In genomic region chr22:36398602-36399472, GRCh38 we compare ENCODE assay signal across 13 cellular contexts. TPM values are rescaled to one million over a fixed set of nuclear protein-coding genes. Genes with fewer than 3 reads are reported as not detected.
A peak's percentile ranks its signal among the peaks of the same experiment; 100 is the strongest.
DNase-seq lines count a peak whose midpoint lies in the region; ATAC-seq and TF ChIP-seq lines count a peak whose summit lies in the region.
"Had no signal": no experiment of that assay in that cellular context is flagged by ENCODE, and none has a peak within 500 bp of the region (broad histone marks: within the 10 kb centered on the region; RNA-seq: fewer than 3 reads in every experiment).

No MANE protein-coding gene starts in this region.

- H3K4me1 ChIP-seq in SK-N-SH (ENCODE audit: control insufficient read depth in 1 of 2, insufficient read depth in 2 of 2, low read depth in 1 of 2, low read length in 1 of 2) = peaks cover 11 to 38% of the 10 kb centered on the region in 2 experiments; a peak in 3 of 4 replicates
- peaks cover 43% of the 10 kb centered on the region for H3K4me1 ChIP-seq in foreskin keratinocyte
- H3K4me1 ChIP-seq in HAP-1 = no peaks in the 10 kb centered on the region

- DNase-seq in T-helper 2 cell treated with Interferon-gamma antibody and Interleukin-4, amounts not matched to agents 5 μg/mL and 100 μg/mL, for 36 hours (ENCODE audit: low spot score) = no peak
- DNase-seq in T-helper 2 cell = no peak
- DNase-seq in SK-N-SH = no peak
- peak; percentile 91 to 98 for DNase-seq in foreskin keratinocyte
- no peak for DNase-seq in stimulated activated effector memory CD8-positive, alpha-beta T cell treated with anti-CD3 and anti-CD28 coated beads, Interleukin-12 subunit alpha, Interleukin-12 subunit beta, amount 100 ng/mL, for 72 hours (ENCODE audit: low spot score in 2 of 2)
- DNase-seq in HAP-1 (ENCODE audit: low spot score in 2 of 2) = no peak
- DNase-seq in ecto neural progenitor cell (ENCODE audit: low spot score) = no peak
- DNase-seq in GOT3 (lab: John Stamatoyannopoulos, UW) = no peak
- DNase-seq: activated naive CD4-positive, alpha-beta T cell treated with Interleukin-2 at 50 U/mL for 16 hours; esophagus squamous epithelium; midbrain; MM.1S had no signal

- peak; percentile 51 for ATAC-seq in foreskin keratinocyte
- ATAC-seq in stimulated activated effector memory CD8-positive, alpha-beta T cell treated with anti-CD3 and anti-CD28 coated beads, Interleukin-12 subunit alpha, Interleukin-12 subunit beta, amount 100 ng/mL, for 72 hours = no peak

- H3K27ac ChIP-seq in SK-N-SH (ENCODE audit: low read depth in 2 of 2, low read length in 1 of 2) (peak overlapping the region in 1 of 2 experiments; percentile 92; a peak in 2 of 4 replicates), foreskin keratinocyte (peak overlapping the region; percentile 77)
- H3K27ac ChIP-seq: thoracic aorta had no signal

- peak overlapping the region; percentile 49 for H3K9ac ChIP-seq in SK-N-SH

- peaks cover 24% of the 10 kb centered on the region for H3K4me1 Mint-ChIP-seq in T-helper 2 cell treated with Interferon-gamma antibody and Interleukin-4, amounts not matched to agents 5 μg/mL and 100 μg/mL, for 36 hours (ENCODE audit: low read depth)
- H3K4me1 Mint-ChIP-seq in stimulated activated effector memory CD8-positive, alpha-beta T cell treated with anti-CD3 and anti-CD28 coated beads, Interleukin-12 subunit alpha, Interleukin-12 subunit beta, amount 100 ng/mL, for 72 hours = peaks cover 27% of the 10 kb centered on the region

- no peak overlapping the region for H3K4me2 ChIP-seq in SK-N-SH

- H3F3A ChIP-seq in SK-N-SH (replicated peaks; ENCODE audit: insufficient read depth) = peaks cover 32% of the 10 kb centered on the region

- H2AFZ ChIP-seq in SK-N-SH (ENCODE audit: low read depth) = peak overlapping the region; percentile 54; the same call in 1 of the 2 replicates

- POLR2A ChIA-PET in SK-N-SH (lab: Yijun Ruan, JAX) = no interaction called here

- 65% methylated on average over 10 of the region's 10 CpGs for WGBS in SK-N-SH (ENCODE audit: low lambda C conversion rate)

- no peaks in the 10 kb centered on the region for H3K9me2 ChIP-seq in SK-N-SH

- TF ChIP-seq RAD21 in SK-N-SH (IDR thresholded peaks at IDR 0.05; ENCODE audit: low read length) = no peak

- no peaks in the 10 kb centered on the region for H3K9me3 ChIP-seq in SK-N-SH
- H3K9me3 ChIP-seq in HAP-1 = no peaks in the 10 kb centered on the region
- H3K9me3 ChIP-seq: esophagus squamous epithelium, thoracic aorta had no signal

- CTCF ChIA-PET in SK-N-SH (lab: Yijun Ruan, JAX) = interaction anchor here (0.5 to 1.0 kb wide), 2 partner anchors 7 to 72 kb away, joined by 3 read pairs; no protein-coding TSS in a partner anchor

- peak overlapping the region; percentile 9 for H3K4me3 Mint-ChIP-seq in T-helper 2 cell treated with Interferon-gamma antibody and Interleukin-4, amounts not matched to agents 5 μg/mL and 100 μg/mL, for 36 hours
- no peak overlapping the region for H3K4me3 Mint-ChIP-seq in stimulated activated effector memory CD8-positive, alpha-beta T cell treated with anti-CD3 and anti-CD28 coated beads, Interleukin-12 subunit alpha, Interleukin-12 subunit beta, amount 100 ng/mL, for 72 hours

- in situ Hi-C loops in HAP-1 (cut with MboI; ENCODE audit: low sequenced_read_pairs) = no loop called here

- no peaks in the 10 kb centered on the region for H3K9me3 Mint-ChIP-seq in T-helper 2 cell treated with Interferon-gamma antibody and Interleukin-4, amounts not matched to agents 5 μg/mL and 100 μg/mL, for 36 hours
- H3K9me3 Mint-ChIP-seq in stimulated activated effector memory CD8-positive, alpha-beta T cell treated with anti-CD3 and anti-CD28 coated beads, Interleukin-12 subunit alpha, Interleukin-12 subunit beta, amount 100 ng/mL, for 72 hours = no peaks in the 10 kb centered on the region

- no peaks in the 10 kb centered on the region for H3K27me3 Mint-ChIP-seq in T-helper 2 cell treated with Interferon-gamma antibody and Interleukin-4, amounts not matched to agents 5 μg/mL and 100 μg/mL, for 36 hours (ENCODE audit: low read depth)

- H4K20me1 ChIP-seq in SK-N-SH (ENCODE audit: insufficient read depth) = no peaks in the 10 kb centered on the region

- no peaks in the 10 kb centered on the region for H3K36me3 ChIP-seq in SK-N-SH (replicated peaks in 1 of 2; ENCODE audit: control insufficient read depth in 1 of 2, insufficient read depth in 2 of 2, low read length in 1 of 2)
- H3K36me3 ChIP-seq in HAP-1 (replicated peaks) = no peaks in the 10 kb centered on the region
- H3K36me3 ChIP-seq: esophagus squamous epithelium, thoracic aorta had no signal

- peaks cover 3% of the 10 kb centered on the region for H3K36me3 Mint-ChIP-seq in T-helper 2 cell treated with Interferon-gamma antibody and Interleukin-4, amounts not matched to agents 5 μg/mL and 100 μg/mL, for 36 hours (ENCODE audit: low read depth)
- no peaks in the 10 kb centered on the region for H3K36me3 Mint-ChIP-seq in stimulated activated effector memory CD8-positive, alpha-beta T cell treated with anti-CD3 and anti-CD28 coated beads, Interleukin-12 subunit alpha, Interleukin-12 subunit beta, amount 100 ng/mL, for 72 hours

- H3K4me3 ChIP-seq in SK-N-SH (ENCODE audit: low read depth in 2 of 2, low read length in 1 of 2) (no peak overlapping the region), HAP-1 (no peak overlapping the region)
- H3K4me3 ChIP-seq: esophagus squamous epithelium, thoracic aorta had no signal

- peak overlapping the region; percentile 16 for H3K27ac Mint-ChIP-seq in T-helper 2 cell treated with Interferon-gamma antibody and Interleukin-4, amounts not matched to agents 5 μg/mL and 100 μg/mL, for 36 hours
- H3K27ac Mint-ChIP-seq in stimulated activated effector memory CD8-positive, alpha-beta T cell treated with anti-CD3 and anti-CD28 coated beads, Interleukin-12 subunit alpha, Interleukin-12 subunit beta, amount 100 ng/mL, for 72 hours = peak overlapping the region; percentile 45

- no peaks in the 10 kb centered on the region for H3K27me3 ChIP-seq in SK-N-SH (ENCODE audit: insufficient read depth)
- no peaks in the 10 kb centered on the region for H3K27me3 ChIP-seq in foreskin keratinocyte
- H3K27me3 ChIP-seq in HAP-1 (ENCODE audit: low read depth) = no peaks in the 10 kb centered on the region
- H3K27me3 ChIP-seq: esophagus squamous epithelium had no signal

- peak in 1 of 2 experiments; percentile 42; a peak in 1 of 4 replicates for TF ChIP-seq EP300 in SK-N-SH (IDR thresholded peaks at IDR 0.05; ENCODE audit: borderline replicate concordance in 1 of 2, low read depth in 1 of 2, low read length in 1 of 2)

- H3K79me2 ChIP-seq in SK-N-SH (ENCODE audit: insufficient read depth) = peaks cover 17% of the 10 kb centered on the region; the same call in 1 of the 2 replicates

- TF ChIP-seq CTCF in SK-N-SH (IDR thresholded peaks at IDR 0.05) = no peak
- TF ChIP-seq CTCF in foreskin keratinocyte (conservative IDR thresholded peaks at IDR 0.05) = no peak

TF ChIP-seq in SK-N-SH, 30 proteins besides CTCF, POLR2A, EP300 and RAD21:
- TF ChIP-seq CHD2 (IDR thresholded peaks at IDR 0.05; ENCODE audit: low read length, partially characterized antibody) = no peak
- TF ChIP-seq TEAD4 (IDR thresholded peaks at IDR 0.05; ENCODE audit: borderline replicate concordance, insufficient read depth) = no peak
- TF ChIP-seq, protein P1, sequence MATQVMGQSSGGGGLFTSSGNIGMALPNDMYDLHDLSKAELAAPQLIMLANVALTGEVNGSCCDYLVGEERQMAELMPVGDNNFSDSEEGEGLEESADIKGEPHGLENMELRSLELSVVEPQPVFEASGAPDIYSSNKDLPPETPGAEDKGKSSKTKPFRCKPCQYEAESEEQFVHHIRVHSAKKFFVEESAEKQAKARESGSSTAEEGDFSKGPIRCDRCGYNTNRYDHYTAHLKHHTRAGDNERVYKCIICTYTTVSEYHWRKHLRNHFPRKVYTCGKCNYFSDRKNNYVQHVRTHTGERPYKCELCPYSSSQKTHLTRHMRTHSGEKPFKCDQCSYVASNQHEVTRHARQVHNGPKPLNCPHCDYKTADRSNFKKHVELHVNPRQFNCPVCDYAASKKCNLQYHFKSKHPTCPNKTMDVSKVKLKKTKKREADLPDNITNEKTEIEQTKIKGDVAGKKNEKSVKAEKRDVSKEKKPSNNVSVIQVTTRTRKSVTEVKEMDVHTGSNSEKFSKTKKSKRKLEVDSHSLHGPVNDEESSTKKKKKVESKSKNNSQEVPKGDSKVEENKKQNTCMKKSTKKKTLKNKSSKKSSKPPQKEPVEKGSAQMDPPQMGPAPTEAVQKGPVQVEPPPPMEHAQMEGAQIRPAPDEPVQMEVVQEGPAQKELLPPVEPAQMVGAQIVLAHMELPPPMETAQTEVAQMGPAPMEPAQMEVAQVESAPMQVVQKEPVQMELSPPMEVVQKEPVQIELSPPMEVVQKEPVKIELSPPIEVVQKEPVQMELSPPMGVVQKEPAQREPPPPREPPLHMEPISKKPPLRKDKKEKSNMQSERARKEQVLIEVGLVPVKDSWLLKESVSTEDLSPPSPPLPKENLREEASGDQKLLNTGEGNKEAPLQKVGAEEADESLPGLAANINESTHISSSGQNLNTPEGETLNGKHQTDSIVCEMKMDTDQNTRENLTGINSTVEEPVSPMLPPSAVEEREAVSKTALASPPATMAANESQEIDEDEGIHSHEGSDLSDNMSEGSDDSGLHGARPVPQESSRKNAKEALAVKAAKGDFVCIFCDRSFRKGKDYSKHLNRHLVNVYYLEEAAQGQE (IDR thresholded peaks at IDR 0.05; ENCODE audit: low read depth, low read length) = no peak
- TF ChIP-seq FOSL2 (IDR thresholded peaks at IDR 0.05; ENCODE audit: borderline replicate concordance, low read depth) = peak; percentile 62; the same call in 1 of the 2 replicates
- TF ChIP-seq ELF1 (IDR thresholded peaks at IDR 0.05) = peak; percentile 62
- no peak for TF ChIP-seq NRF1 (IDR thresholded peaks at IDR 0.05; ENCODE audit: low read depth, low read length)
- peak; percentile 74 for TF ChIP-seq TCF12 (IDR thresholded peaks at IDR 0.05)
- peak; percentile 83 for TF ChIP-seq PBX3 (IDR thresholded peaks at IDR 0.05)

RNA-seq across cellular contexts. Expression of gene MYH9, which starts 11.1 kb away (rescaled TPM):
- polyA plus RNA-seq in SK-N-SH (2012; rRNA removed) (202 and 303 TPM in 2 replicates), foreskin keratinocyte (295 and 315 TPM in 2 replicates)
- 181 and 225 TPM in 2 replicates for polyA plus RNA-seq in SK-N-SH (2012; cell fraction: cytosol; rRNA removed)
- polyA plus RNA-seq in SK-N-SH (2012; cell fraction: nucleus; rRNA removed) = 401 and 439 TPM in 2 replicates
- 926 and 995 TPM in 2 replicates for total RNA-seq in foreskin keratinocyte

Comparison
In these comparisons a context has a peak if more than half of its experiments do, and no peak if none do; other contexts are left out.
1. DNase-seq: peak in foreskin keratinocyte (2 of 2); none in T-helper 2 cell treated with Interferon-gamma antibody and Interleukin-4, amounts not matched to agents 5 μg/mL and 100 μg/mL, for 36 hours (single experiment), T-helper 2 cell (0 of 5), SK-N-SH (single experiment), stimulated activated effector memory CD8-positive, alpha-beta T cell treated with anti-CD3 and anti-CD28 coated beads, Interleukin-12 subunit alpha, Interleukin-12 subunit beta, amount 100 ng/mL, for 72 hours (0 of 2), HAP-1 (0 of 2), ecto neural progenitor cell (single experiment) and GOT3 (single experiment).